34 cellular contexts compared by ENCODE assay signal in the genomic region with DNA sequence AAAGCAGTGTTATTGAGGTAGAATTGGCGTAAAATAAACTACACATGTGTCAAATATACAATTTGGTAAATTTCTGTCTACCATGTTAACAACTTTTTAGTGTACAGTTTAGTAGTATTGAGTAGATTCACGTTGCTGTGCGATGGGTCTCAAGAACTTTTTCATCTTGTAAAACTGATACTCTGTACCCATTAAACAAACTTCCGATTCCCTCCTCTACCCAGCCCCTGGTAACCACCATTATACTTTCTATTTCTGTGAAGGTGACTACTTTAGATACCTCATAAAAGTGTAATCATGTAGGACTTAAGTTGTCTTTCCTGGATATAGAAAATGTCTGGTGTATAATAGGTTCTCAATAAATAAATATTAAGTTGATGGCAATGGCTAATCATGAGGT.
"Had no signal": no experiment of that assay in that cellular context is flagged by ENCODE, and none has a peak within 500 bp of the region (broad histone marks: within the 10 kb centered on the region; RNA-seq: fewer than 3 reads in every experiment).

No MANE protein-coding gene starts in this region.

- H3K27me3 ChIP-seq: adrenal gland, ascending aorta, body of pancreas, brain microvascular endothelial cell, breast epithelium, cardiac muscle cell had no signal

- ATAC-seq: activated naive CD4-positive, alpha-beta T cell treated with anti-CD3 and anti-CD28 coated beads, Interleukin-2, amount 50 U/mL, for 72 hours; activated naive CD8-positive, alpha-beta T cell treated with anti-CD3 and anti-CD28 coated beads, Interleukin-2, amount 50 U/mL, for 24 hours; activated T-cell treated with anti-CD3 and anti-CD28 coated beads, Interleukin-2, amount 50 U/mL, for 4 hours; activated T-cell treated with anti-CD3 and anti-CD28 coated beads, Interleukin-2, amount 50 U/mL, for 72 hours; activated T-helper 17 cell treated with anti-CD3 and anti-CD28 coated beads, Interleukin-2, amount 50 U/mL, for 72 hours; body of pancreas had no signal

- H3K4me3 ChIP-seq: adrenal gland, ascending aorta, body of pancreas, breast epithelium, cardiac muscle cell had no signal

- H3K4me1 ChIP-seq: adrenal gland, ascending aorta, body of pancreas, breast epithelium had no signal

- H3K36me3 ChIP-seq: adrenal gland, ascending aorta, brain microvascular endothelial cell, breast epithelium, cardiac muscle cell had no signal

- DNase-seq: activated effector memory CD4-positive, alpha-beta T cell treated with anti-CD3 and anti-CD28 coated beads, Interleukin-2, amount 50 U/mL, for 16 hours; activated effector memory CD4-positive, alpha-beta T cell treated with Interleukin-2 at 50 U/mL for 16 hours; activated gamma-delta T cell; activated gamma-delta T cell treated with Interleukin-2 at 50 U/mL for 16 hours; activated naive CD4-positive, alpha-beta T cell; activated naive CD4-positive, alpha-beta T cell treated with anti-CD3 and anti-CD28 coated beads for 36 hours; activated naive CD4-positive, alpha-beta T cell treated with anti-CD3 and anti-CD28 coated beads, Interleukin-2, amount 10 ng/mL, durations not matched to agents 7 days and 5 days; activated naive CD4-positive, alpha-beta T cell treated with anti-CD3 and anti-CD28 coated beads, Interleukin-2, amount 50 U/mL, for 16 hours; activated naive CD4-positive, alpha-beta T cell treated with Interleukin-2 at 50 U/mL for 16 hours; activated naive CD8-positive, alpha-beta T cell treated with anti-CD3 and anti-CD28 coated beads for 36 hours; activated naive CD8-positive, alpha-beta T cell treated with anti-CD3 and anti-CD28 coated beads, Interleukin-2, amount 10 ng/mL, durations not matched to agents 7 days and 5 days; activated naive CD8-positive, alpha-beta T cell treated with anti-CD3 and anti-CD28 coated beads, Interleukin-2, amount 50 U/mL, for 24 hours; activated T-cell treated with anti-CD3 and anti-CD28 coated beads, Interleukin-2, amount 50 U/mL, for 1 hour; activated T-cell treated with anti-CD3 and anti-CD28 coated beads, Interleukin-2, amount 50 U/mL, for 24 hours; activated T-cell treated with anti-CD3 and anti-CD28 coated beads, Interleukin-2, amount 50 U/mL, for 4 hours; activated T-cell treated with anti-CD3 and anti-CD28 coated beads, Interleukin-2, amount 50 U/mL, for 48 hours; activated T-cell treated with anti-CD3 and anti-CD28 coated beads, Interleukin-2, amount 50 U/mL, for 72 hours; adrenal gland; amniotic stem cell; amygdala; anterior cingulate cortex; aorta; body of pancreas; brain microvascular endothelial cell; caudate nucleus; central memory CD4-positive, alpha-beta T cell; cerebellar nuclear complex had no signal

- H3K9me3 ChIP-seq: adrenal gland, ascending aorta, body of pancreas, breast epithelium had no signal

- FAIRE-seq: astrocyte, bronchial epithelial cell had no signal

- H3K27ac ChIP-seq: adrenal gland, ascending aorta, body of pancreas, brain microvascular endothelial cell, breast epithelium, cardiac muscle cell had no signal
